1 cellular context compared by ENCODE assay signal in genomic region chr6:144336900-144337299, GRCh38.
TF ChIP-seq lines count a peak whose summit lies in the region.

No MANE protein-coding gene starts in this region.

TF ChIP-seq in HEK293, 187 proteins besides CTCF, POLR2A, EP300 and RAD21 (continued from another document):
- no peak for TF ChIP-seq ZNF704 (tag by site-specific recombination; IDR thresholded peaks at IDR 0.05)
